9 cellular contexts compared by ENCODE assay signal in genomic region chr11:369336-370018, GRCh38. TPM values are rescaled to one million over a fixed set of nuclear protein-coding genes. Genes with fewer than 3 reads are reported as not detected.
DNase-seq lines count a peak whose midpoint lies in the region; ATAC-seq lines count a peak whose summit lies in the region.
"Had no signal": no experiment of that assay in that cellular context is flagged by ENCODE, and none has a peak within 500 bp of the region (broad histone marks: within the 10 kb centered on the region; RNA-seq: fewer than 3 reads in every experiment).

A gene with protein sequence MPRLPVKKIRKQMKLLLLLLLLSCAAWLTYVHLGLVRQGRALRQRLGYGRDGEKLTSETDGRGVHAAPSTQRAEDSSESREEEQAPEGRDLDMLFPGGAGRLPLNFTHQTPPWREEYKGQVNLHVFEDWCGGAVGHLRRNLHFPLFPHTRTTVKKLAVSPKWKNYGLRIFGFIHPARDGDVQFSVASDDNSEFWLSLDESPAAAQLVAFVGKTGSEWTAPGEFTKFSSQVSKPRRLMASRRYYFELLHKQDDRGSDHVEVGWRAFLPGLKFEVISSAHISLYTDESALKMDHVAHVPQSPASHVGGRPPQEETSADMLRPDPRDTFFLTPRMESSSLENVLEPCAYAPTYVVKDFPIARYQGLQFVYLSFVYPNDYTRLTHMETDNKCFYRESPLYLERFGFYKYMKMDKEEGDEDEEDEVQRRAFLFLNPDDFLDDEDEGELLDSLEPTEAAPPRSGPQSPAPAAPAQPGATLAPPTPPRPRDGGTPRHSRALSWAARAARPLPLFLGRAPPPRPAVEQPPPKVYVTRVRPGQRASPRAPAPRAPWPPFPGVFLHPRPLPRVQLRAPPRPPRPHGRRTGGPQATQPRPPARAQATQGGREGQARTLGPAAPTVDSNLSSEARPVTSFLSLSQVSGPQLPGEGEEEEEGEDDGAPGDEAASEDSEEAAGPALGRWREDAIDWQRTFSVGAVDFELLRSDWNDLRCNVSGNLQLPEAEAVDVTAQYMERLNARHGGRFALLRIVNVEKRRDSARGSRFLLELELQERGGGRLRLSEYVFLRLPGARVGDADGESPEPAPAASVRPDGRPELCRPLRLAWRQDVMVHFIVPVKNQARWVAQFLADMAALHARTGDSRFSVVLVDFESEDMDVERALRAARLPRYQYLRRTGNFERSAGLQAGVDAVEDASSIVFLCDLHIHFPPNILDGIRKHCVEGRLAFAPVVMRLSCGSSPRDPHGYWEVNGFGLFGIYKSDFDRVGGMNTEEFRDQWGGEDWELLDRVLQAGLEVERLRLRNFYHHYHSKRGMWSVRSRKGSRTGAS (plus strand): TSS chr11:369499. CDS start chr11:369804, 305 bp downstream.

- no peak within 1 kb of the TSS for H3K27ac ChIP-seq in SK-N-MC

- peak within 1 kb of the TSS in 1 of 6 donors; percentile 95 for H3K27ac Mint-ChIP-seq in naive B cell

- H3K27me3 Mint-ChIP-seq in naive B cell = peaks cover 28 to 64% (median 55%) of the 10 kb centered on the region in 3 donors

- H3K4me3 ChIP-seq in SK-N-MC = peak within 1 kb of the TSS; percentile 79

- H3K36me3 Mint-ChIP-seq in naive B cell = peaks cover 0 to 7% of the 10 kb centered on the region in 2 donors

- H3K9me3 ChIP-seq in SK-N-MC (ENCODE audit: low read depth, low read length) = no peaks in the 10 kb centered on the region

- peaks cover 0 to 4% (median 0%) of the 10 kb centered on the region in 7 donors for H3K9me3 Mint-ChIP-seq in naive B cell

- in situ Hi-C loops in KBM-7 (cut with MboI; ENCODE audit: low pct_unique_long_range_greater_than_20kb, low sequenced_read_pairs) = no loop called here

- H3K4me3 Mint-ChIP-seq in naive B cell = peak within 1 kb of the TSS; percentile 33 to 92 (median 87)

- peak; percentile 57 to 58 for ATAC-seq in naive B cell (ENCODE audit: low read depth in 2 of 2)
- no peak for ATAC-seq in GM19324 (IDR thresholded peaks at IDR 0.05; ENCODE audit: low FRiP score, unreplicated experiment)
- ATAC-seq in GM21786 (IDR thresholded peaks at IDR 0.05; ENCODE audit: unreplicated experiment) = no peak

- peaks cover 20% of the 10 kb centered on the region; the same call in 1 of the 2 replicates for H3K36me3 ChIP-seq in SK-N-MC (ENCODE audit: insufficient read depth, low read length)

- H3K4me1 Mint-ChIP-seq in naive B cell = peaks cover 9 to 18% (median 15%) of the 10 kb centered on the region in 3 donors

- peak within 1 kb of the TSS; percentile 68 for H3K9ac ChIP-seq in SK-N-MC (ENCODE audit: insufficient read length)

- DNase-seq in NCI-H2029 (lab: John Stamatoyannopoulos, UW) (peak; percentile 10), NCI-H2029 treated with DMSO at 0.1 percent for 48 hours (lab: John Stamatoyannopoulos, UW) (no peak), SK-N-MC (ENCODE audit: low read depth, low spot score) (no peak), dermis blood vessel endothelial cell (peak; percentile 15), naive B cell (no peak), KBM-7 (no peak)
- DNase-seq: DND-41 had no signal

RNA-seq across cellular contexts. Expression of the gene that starts here (rescaled TPM):
- total RNA-seq in dermis blood vessel endothelial cell = 0.42 and 5.6 TPM in 2 replicates
- not detected for polyA plus RNA-seq in naive B cell (ENCODE audit: low read depth in 6 of 6)

Comparison
In these comparisons a context has a peak if more than half of its experiments do, and no peak if none do; other contexts are left out.
1. DNase-seq: peak in NCI-H2029 (single experiment) and dermis blood vessel endothelial cell (single experiment); none in NCI-H2029 treated with DMSO at 0.1 percent for 48 hours (single experiment), SK-N-MC (single experiment), naive B cell (single experiment) and KBM-7 (single experiment).
2. Peak in ATAC-seq in naive B cell; RNA of the gene not detected or under 1 TPM.